In genomic region chr13:112452380-112453206, GRCh38 we compare ENCODE assay signal across 18 cellular contexts.
DNase-seq lines count a peak whose midpoint lies in the region; ATAC-seq and TF ChIP-seq lines count a peak whose summit lies in the region.
"Had no signal": no experiment of that assay in that cellular context is flagged by ENCODE, and none has a peak within 500 bp of the region (broad histone marks: within the 10 kb centered on the region; RNA-seq: fewer than 3 reads in every experiment).

No MANE protein-coding gene starts in this region.

- DNase-seq in activated CD8-positive, alpha-beta memory T cell treated with anti-CD3 and anti-CD28 coated beads, Interleukin-2, amount 10 ng/mL, durations not matched to agents 7 days and 5 days = peak; percentile 30
- no peak for DNase-seq in activated CD8-positive, alpha-beta memory T cell treated with anti-CD3 and anti-CD28 coated beads, Interleukin-2, amount 50 U/mL, for 4 hours
- DNase-seq in H7 (peak; percentile 58), islet precursor cell (peak; percentile 47), spleen (peak; percentile 68), OCI-M2 (lab: John Stamatoyannopoulos, UW; ENCODE audit: unreplicated experiment) (no peak), DMS153 treated with DMSO at 0.1 percent for 48 hours (lab: John Stamatoyannopoulos, UW; ENCODE audit: unreplicated experiment) (no peak)
- no peak for DNase-seq in stimulated activated naive CD4-positive, alpha-beta T cell treated with Interleukin-2 at 50 U/mL for 16 hours (lab: John Stamatoyannopoulos, UW)
- DNase-seq: EL, KBM-7, NCI-H1436, NCI-H2029, NCI-H2171, NCI-H748 treated with DMSO at 0.1 percent for 48 hours, PC-3 had no signal

- CTCF ChIA-PET in activated CD8-positive, alpha-beta memory T cell treated with anti-CD3 and anti-CD28 coated beads, Interleukin-2, amount 10 ng/mL, durations not matched to agents 7 days and 5 days (lab: Charles Lee) = no interaction called here

- ATAC-seq in activated CD8-positive, alpha-beta memory T cell treated with anti-CD3 and anti-CD28 coated beads, Interleukin-2, amount 10 ng/mL, durations not matched to agents 7 days and 5 days = no peak
- ATAC-seq: PC-3 had no signal

- no peak overlapping the region for H3K27ac ChIP-seq in spleen
- H3K27ac ChIP-seq: C4-2B, RWPE1 had no signal

- no peak overlapping the region for H3K4me3 Mint-ChIP-seq in activated CD8-positive, alpha-beta memory T cell treated with anti-CD3 and anti-CD28 coated beads, Interleukin-2, amount 10 ng/mL, durations not matched to agents 7 days and 5 days

- TF ChIP-seq POLR2A in spleen (IDR thresholded peaks at IDR 0.05) = no peak

- H3K36me3 ChIP-seq in H7 (replicated peaks; ENCODE audit: control insufficient read depth, insufficient read depth, low read length) = no peaks in the 10 kb centered on the region
- H3K36me3 ChIP-seq in spleen = no peaks in the 10 kb centered on the region
- H3K36me3 ChIP-seq: HAP-1 had no signal

- H3K4me3 ChIP-seq in H7 (ENCODE audit: insufficient read depth, low read depth, low read length) (no peak overlapping the region), spleen (no peak overlapping the region)
- H3K4me3 ChIP-seq: HAP-1 had no signal

- H3K27me3 ChIP-seq in H7 (ENCODE audit: control insufficient read depth, insufficient read depth, low read length) = no peaks in the 10 kb centered on the region
- H3K27me3 ChIP-seq in spleen (replicated peaks in 1 of 7) = peaks cover 0 to 48% (median 0%) of the 10 kb centered on the region in 7 donors

- H3K4me1 ChIP-seq in spleen = no peaks in the 10 kb centered on the region
- H3K4me1 ChIP-seq: HAP-1 had no signal

- intact Hi-C loops in spleen (cut with DNase I; ENCODE audit: low total_unique reads) = no loop called here

- no peak for TF ChIP-seq CTCF in spleen (IDR thresholded peaks at IDR 0.05 in 8 of 11, conservative IDR thresholded peaks at IDR 0.05 in 3 of 11)

- H3K36me3 Mint-ChIP-seq in activated CD8-positive, alpha-beta memory T cell treated with anti-CD3 and anti-CD28 coated beads, Interleukin-2, amount 10 ng/mL, durations not matched to agents 7 days and 5 days = no peaks in the 10 kb centered on the region

- H3K27ac Mint-ChIP-seq in activated CD8-positive, alpha-beta memory T cell treated with anti-CD3 and anti-CD28 coated beads, Interleukin-2, amount 10 ng/mL, durations not matched to agents 7 days and 5 days = no peak overlapping the region

- 71 to 86% (median 80%) methylated on average over 16 to 36 of the region's 36 CpGs for WGBS in spleen, 5 donors

- peaks cover 0 to 6% (median 0%) of the 10 kb centered on the region in 8 donors for H3K9me3 ChIP-seq in spleen
- H3K9me3 ChIP-seq: HAP-1 had no signal

- H3K4me1 Mint-ChIP-seq in activated CD8-positive, alpha-beta memory T cell treated with anti-CD3 and anti-CD28 coated beads, Interleukin-2, amount 10 ng/mL, durations not matched to agents 7 days and 5 days = no peaks in the 10 kb centered on the region

- H3K27me3 Mint-ChIP-seq in activated CD8-positive, alpha-beta memory T cell treated with anti-CD3 and anti-CD28 coated beads, Interleukin-2, amount 10 ng/mL, durations not matched to agents 7 days and 5 days = no peaks in the 10 kb centered on the region

- no peaks in the 10 kb centered on the region for H3K9me3 Mint-ChIP-seq in activated CD8-positive, alpha-beta memory T cell treated with anti-CD3 and anti-CD28 coated beads, Interleukin-2, amount 10 ng/mL, durations not matched to agents 7 days and 5 days (ENCODE audit: low read depth)

Comparison
In these comparisons a context has a peak if more than half of its experiments do, and no peak if none do; other contexts are left out.
1. DNase-seq: peak in activated CD8-positive, alpha-beta memory T cell treated with anti-CD3 and anti-CD28 coated beads, Interleukin-2, amount 10 ng/mL, durations not matched to agents 7 days and 5 days (single experiment), H7 (single experiment), islet precursor cell (single experiment) and spleen (single experiment); none in activated CD8-positive, alpha-beta memory T cell treated with anti-CD3 and anti-CD28 coated beads, Interleukin-2, amount 50 U/mL, for 4 hours (single experiment), OCI-M2 (single experiment), DMS153 treated with DMSO at 0.1 percent for 48 hours (single experiment) and stimulated activated naive CD4-positive, alpha-beta T cell treated with Interleukin-2 at 50 U/mL for 16 hours (single experiment).